11 cellular contexts compared by ENCODE assay signal in the genomic region with DNA sequence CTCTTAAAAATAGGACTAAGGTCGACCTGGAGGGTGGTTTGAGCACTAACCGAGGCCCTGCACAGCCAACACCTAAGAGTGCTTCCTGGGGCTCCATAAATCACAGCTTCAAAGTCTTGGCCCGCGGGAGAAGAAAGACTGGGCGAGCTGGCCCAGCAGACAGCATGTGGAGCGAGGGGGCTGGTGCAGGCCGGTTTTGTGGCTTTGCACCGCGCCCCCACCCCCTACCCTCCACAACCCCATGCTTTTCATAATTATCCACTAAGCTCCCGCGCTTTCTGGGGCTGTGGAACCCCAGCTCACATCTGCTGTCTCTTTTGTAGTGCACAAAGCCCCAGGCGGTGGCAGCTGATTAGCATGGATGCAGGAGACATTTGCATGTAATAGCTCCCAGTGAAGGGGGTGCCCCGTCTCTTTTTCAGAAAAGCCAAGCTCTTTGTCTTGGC. TPM values are rescaled to one million over a fixed set of nuclear protein-coding genes. Genes with fewer than 3 reads are reported as not detected.
DNase-seq lines count a peak whose midpoint lies in the region; ATAC-seq and TF ChIP-seq lines count a peak whose summit lies in the region.
"Had no signal": no experiment of that assay in that cellular context is flagged by ENCODE, and none has a peak within 500 bp of the region (broad histone marks: within the 10 kb centered on the region; RNA-seq: fewer than 3 reads in every experiment).

No MANE protein-coding gene starts in this region.

- no peaks in the 10 kb centered on the region for H3K9me3 ChIP-seq in neural progenitor cell (ENCODE audit: low read depth)

- peaks cover 51% of the 10 kb centered on the region for H3K4me1 ChIP-seq in neural progenitor cell

- H3K36me3 ChIP-seq in neural progenitor cell: no peaks in the 10 kb centered on the region

- no peaks in the 10 kb centered on the region for H3K27me3 ChIP-seq in neural progenitor cell

- H3K9ac ChIP-seq in neural progenitor cell: no peak overlapping the region

- H3K4me3 ChIP-seq in neural progenitor cell: peak overlapping the region; percentile 1

- peak overlapping the region; percentile 61 for H3K27ac ChIP-seq in neural progenitor cell

- H3K4me3 Mint-ChIP-seq in WTC11 (peak overlapping the region; percentile 27; the same call in 1 of the 2 replicates), neural progenitor cell (peak overlapping the region; percentile 73)
- no peak overlapping the region for H3K4me3 Mint-ChIP-seq in activated naive CD4-positive, alpha-beta T cell treated with anti-CD3 and anti-CD28 coated beads, Interleukin-2, amount 10 ng/mL, durations not matched to agents 7 days and 5 days
- H3K4me3 Mint-ChIP-seq: naive B cell had no signal

- DNase-seq in DMS 273 treated with DMSO at 0.1 percent for 48 hours (lab: John Stamatoyannopoulos, UW) (peak; percentile 87), NCI-H1436 treated with DMSO at 0.1 percent for 48 hours (lab: John Stamatoyannopoulos, UW) (peak; percentile 58), WTC11 (ENCODE audit: low spot score) (peak; percentile 69), neural progenitor cell (ENCODE audit: low spot score) (peak; percentile 73), HuH-7.5 (ENCODE audit: low spot score) (no peak), HCEC 1CT (no peak), NCI-H748 treated with DMSO at 0.1 percent for 48 hours (lab: John Stamatoyannopoulos, UW) (no peak)
- no peak for DNase-seq in activated naive CD4-positive, alpha-beta T cell treated with anti-CD3 and anti-CD28 coated beads, Interleukin-2, amount 10 ng/mL, durations not matched to agents 7 days and 5 days
- DNase-seq: activated CD8-positive, alpha-beta memory T cell treated with anti-CD3 and anti-CD28 coated beads, Interleukin-2, amount 50 U/mL, for 48 hours; naive B cell; NCI-H1105 treated with DMSO at 0.1 percent for 48 hours had no signal

- POLR2A ChIA-PET in WTC11 (lab: Charles Lee): interaction anchor here (0.8 to 2.5 kb wide), 3 partner anchors 9 to 25 kb away, joined by 6 to 12 read pairs (median 9); partner anchors contain the start of gene CARM1

- H3K4me1 Mint-ChIP-seq in WTC11 (peaks cover 55% of the 10 kb centered on the region), neural progenitor cell (peaks cover 52% of the 10 kb centered on the region)
- H3K4me1 Mint-ChIP-seq in activated naive CD4-positive, alpha-beta T cell treated with anti-CD3 and anti-CD28 coated beads, Interleukin-2, amount 10 ng/mL, durations not matched to agents 7 days and 5 days: no peaks in the 10 kb centered on the region

- H3K36me3 Mint-ChIP-seq in WTC11: no peaks in the 10 kb centered on the region
- no peaks in the 10 kb centered on the region for H3K36me3 Mint-ChIP-seq in neural progenitor cell
- H3K36me3 Mint-ChIP-seq in activated naive CD4-positive, alpha-beta T cell treated with anti-CD3 and anti-CD28 coated beads, Interleukin-2, amount 10 ng/mL, durations not matched to agents 7 days and 5 days: no peaks in the 10 kb centered on the region
- H3K36me3 Mint-ChIP-seq: naive B cell had no signal

- H3F3A ChIP-seq in neural progenitor cell (ENCODE audit: low read depth): peaks cover 24% of the 10 kb centered on the region

- peaks cover 93% of the 10 kb centered on the region for H3K79me2 ChIP-seq in neural progenitor cell (ENCODE audit: low read depth)

- TF ChIP-seq CTCF in WTC11 (IDR thresholded peaks at IDR 0.05): no peak
- no peak for TF ChIP-seq CTCF in neural progenitor cell (IDR thresholded peaks at IDR 0.05)

- peaks cover 92% of the 10 kb centered on the region for H4K20me1 ChIP-seq in neural progenitor cell (ENCODE audit: low read depth)

- H3K27me3 Mint-ChIP-seq in WTC11 (ENCODE audit: low read depth) (no peaks in the 10 kb centered on the region), neural progenitor cell (ENCODE audit: insufficient read depth, low read depth) (no peaks in the 10 kb centered on the region)
- H3K27me3 Mint-ChIP-seq in activated naive CD4-positive, alpha-beta T cell treated with anti-CD3 and anti-CD28 coated beads, Interleukin-2, amount 10 ng/mL, durations not matched to agents 7 days and 5 days: no peaks in the 10 kb centered on the region
- H3K27me3 Mint-ChIP-seq: naive B cell had no signal

- ATAC-seq in WTC11: peak; percentile 55

- CTCF ChIA-PET in WTC11 (lab: Charles Lee): interaction anchor here (0.5 to 3.1 kb wide), 15 partner anchors 8 to 345 kb away, joined by 3 to 62 read pairs (median 7); partner anchors contain the start of genes CARM1, DNM2 and TMED1
- CTCF ChIA-PET in activated naive CD4-positive, alpha-beta T cell treated with anti-CD3 and anti-CD28 coated beads, Interleukin-2, amount 10 ng/mL, durations not matched to agents 7 days and 5 days (lab: Charles Lee): interaction anchor here (1.5 to 1.9 kb wide), 3 partner anchors 9 to 30 kb away, joined by 4 read pairs; no protein-coding TSS in a partner anchor

- H3K9me3 Mint-ChIP-seq in WTC11 (no peaks in the 10 kb centered on the region), neural progenitor cell (no peaks in the 10 kb centered on the region)
- H3K9me3 Mint-ChIP-seq in activated naive CD4-positive, alpha-beta T cell treated with anti-CD3 and anti-CD28 coated beads, Interleukin-2, amount 10 ng/mL, durations not matched to agents 7 days and 5 days: no peaks in the 10 kb centered on the region
- H3K9me3 Mint-ChIP-seq: naive B cell had no signal

- H3K27ac Mint-ChIP-seq in WTC11 (peak overlapping the region; percentile 94), neural progenitor cell (peak overlapping the region; percentile 87)
- H3K27ac Mint-ChIP-seq in activated naive CD4-positive, alpha-beta T cell treated with anti-CD3 and anti-CD28 coated beads, Interleukin-2, amount 10 ng/mL, durations not matched to agents 7 days and 5 days: no peak overlapping the region

- no peak overlapping the region for H2AFZ ChIP-seq in neural progenitor cell (replicated peaks)

- H3K4me2 ChIP-seq in neural progenitor cell: peak overlapping the region; percentile 60

TF ChIP-seq in WTC11, 78 proteins besides CTCF, POLR2A, EP300 and RAD21 (continues in another document):
- TF ChIP-seq EMX1 (CRISPR knock-in tag; IDR thresholded peaks at IDR 0.05) (no peak), RELA (CRISPR knock-in tag; IDR thresholded peaks at IDR 0.05; ENCODE audit: borderline replicate concordance) (no peak), ATF3 (CRISPR knock-in tag; conservative IDR thresholded peaks at IDR 0.05) (no peak), ZNF396 (CRISPR knock-in tag; IDR thresholded peaks at IDR 0.05; ENCODE audit: borderline replicate concordance) (no peak), ZBTB21 (CRISPR knock-in tag; IDR thresholded peaks at IDR 0.05; ENCODE audit: borderline replicate concordance) (peak; percentile 20; the same call in 1 of the 2 replicates), ESRRA (CRISPR knock-in tag; IDR thresholded peaks at IDR 0.05; ENCODE audit: borderline replicate concordance) (no peak)
- TF ChIP-seq, protein P1, sequence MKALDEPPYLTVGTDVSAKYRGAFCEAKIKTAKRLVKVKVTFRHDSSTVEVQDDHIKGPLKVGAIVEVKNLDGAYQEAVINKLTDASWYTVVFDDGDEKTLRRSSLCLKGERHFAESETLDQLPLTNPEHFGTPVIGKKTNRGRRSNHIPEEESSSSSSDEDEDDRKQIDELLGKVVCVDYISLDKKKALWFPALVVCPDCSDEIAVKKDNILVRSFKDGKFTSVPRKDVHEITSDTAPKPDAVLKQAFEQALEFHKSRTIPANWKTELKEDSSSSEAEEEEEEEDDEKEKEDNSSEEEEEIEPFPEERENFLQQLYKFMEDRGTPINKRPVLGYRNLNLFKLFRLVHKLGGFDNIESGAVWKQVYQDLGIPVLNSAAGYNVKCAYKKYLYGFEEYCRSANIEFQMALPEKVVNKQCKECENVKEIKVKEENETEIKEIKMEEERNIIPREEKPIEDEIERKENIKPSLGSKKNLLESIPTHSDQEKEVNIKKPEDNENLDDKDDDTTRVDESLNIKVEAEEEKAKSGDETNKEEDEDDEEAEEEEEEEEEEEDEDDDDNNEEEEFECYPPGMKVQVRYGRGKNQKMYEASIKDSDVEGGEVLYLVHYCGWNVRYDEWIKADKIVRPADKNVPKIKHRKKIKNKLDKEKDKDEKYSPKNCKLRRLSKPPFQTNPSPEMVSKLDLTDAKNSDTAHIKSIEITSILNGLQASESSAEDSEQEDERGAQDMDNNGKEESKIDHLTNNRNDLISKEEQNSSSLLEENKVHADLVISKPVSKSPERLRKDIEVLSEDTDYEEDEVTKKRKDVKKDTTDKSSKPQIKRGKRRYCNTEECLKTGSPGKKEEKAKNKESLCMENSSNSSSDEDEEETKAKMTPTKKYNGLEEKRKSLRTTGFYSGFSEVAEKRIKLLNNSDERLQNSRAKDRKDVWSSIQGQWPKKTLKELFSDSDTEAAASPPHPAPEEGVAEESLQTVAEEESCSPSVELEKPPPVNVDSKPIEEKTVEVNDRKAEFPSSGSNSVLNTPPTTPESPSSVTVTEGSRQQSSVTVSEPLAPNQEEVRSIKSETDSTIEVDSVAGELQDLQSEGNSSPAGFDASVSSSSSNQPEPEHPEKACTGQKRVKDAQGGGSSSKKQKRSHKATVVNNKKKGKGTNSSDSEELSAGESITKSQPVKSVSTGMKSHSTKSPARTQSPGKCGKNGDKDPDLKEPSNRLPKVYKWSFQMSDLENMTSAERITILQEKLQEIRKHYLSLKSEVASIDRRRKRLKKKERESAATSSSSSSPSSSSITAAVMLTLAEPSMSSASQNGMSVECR (CRISPR knock-in tag; IDR thresholded peaks at IDR 0.05; ENCODE audit: borderline replicate concordance): no peak

RNA-seq across cellular contexts. Expression of gene CARM1, which starts 17.1 kb away (rescaled TPM):
- total RNA-seq in WTC11 (2021) (125 to 126 TPM (median 126 TPM) in 3 replicates), neural progenitor cell (ENCODE audit: low replicate concordance) (34.4 and 97.5 TPM in 2 replicates)

RNA-seq across cellular contexts. Expression of gene YIPF2, which starts 40.0 kb away (rescaled TPM):
- total RNA-seq in WTC11 (2021) (63.3 to 65.5 TPM (median 64.4 TPM) in 3 replicates), neural progenitor cell (ENCODE audit: low replicate concordance) (11.9 and 36.8 TPM in 2 replicates)

RNA-seq across cellular contexts. Expression of gene TIMM29, which starts 40.2 kb away (rescaled TPM):
- total RNA-seq in WTC11 (2021) (30.0 to 33.8 TPM (median 32.0 TPM) in 3 replicates), neural progenitor cell (ENCODE audit: low replicate concordance) (24.4 and 34.9 TPM in 2 replicates)

RNA-seq across cellular contexts. Expression of gene C19orf38, which starts 40.2 kb away (rescaled TPM):
- total RNA-seq in WTC11 (2021) (0.23 TPM in 1 of 3 replicates, not detected in the others), neural progenitor cell (ENCODE audit: low replicate concordance) (0.62 TPM in 1 of 2 replicates, not detected in the other)

RNA-seq across cellular contexts. Expression of gene TMED1, which starts 52.4 kb away (rescaled TPM):
- total RNA-seq in WTC11 (2021) (28.5 to 40.9 TPM (median 40.6 TPM) in 3 replicates), neural progenitor cell (ENCODE audit: low replicate concordance) (27.0 and 57.9 TPM in 2 replicates)

Comparison
In these comparisons a context has a peak if more than half of its experiments do, and no peak if none do; other contexts are left out.
1. DNase-seq: peak in DMS 273 treated with DMSO at 0.1 percent for 48 hours (single experiment), NCI-H1436 treated with DMSO at 0.1 percent for 48 hours (single experiment), WTC11 (single experiment) and neural progenitor cell (single experiment); none in activated naive CD4-positive, alpha-beta T cell treated with anti-CD3 and anti-CD28 coated beads, Interleukin-2, amount 10 ng/mL, durations not matched to agents 7 days and 5 days (single experiment), HuH-7.5 (single experiment), HCEC 1CT (single experiment) and NCI-H748 treated with DMSO at 0.1 percent for 48 hours (single experiment).